In genomic region chr1:155909894-155910293, GRCh38 we compare ENCODE assay signal across 8 cellular contexts. TPM values are rescaled to one million over a fixed set of nuclear protein-coding genes. Genes with fewer than 3 reads are reported as not detected.
DNase-seq lines count a peak whose midpoint lies in the region; ATAC-seq lines count a peak whose summit lies in the region.

No MANE protein-coding gene starts in this region.

- peak overlapping the region; percentile 84 for H3K27ac ChIP-seq in subcutaneous abdominal adipose tissue (ENCODE audit: low read depth, low read length)

- H3K4me3 Mint-ChIP-seq in activated T-cell treated with anti-CD3 and anti-CD28 coated beads, Interleukin-2, amount 50 U/mL, for 24 hours: peak overlapping the region; percentile 94
- peak overlapping the region; percentile 86 to 99 (median 96) for H3K4me3 Mint-ChIP-seq in immature natural killer cell

- no peaks in the 10 kb centered on the region for H3K27me3 Mint-ChIP-seq in activated T-cell treated with anti-CD3 and anti-CD28 coated beads, Interleukin-2, amount 50 U/mL, for 24 hours
- peaks cover 2 to 6% (median 2%) of the 10 kb centered on the region in 3 donors for H3K27me3 Mint-ChIP-seq in immature natural killer cell (ENCODE audit: low read depth in 3 of 3)

- H3K9ac ChIP-seq in subcutaneous abdominal adipose tissue (ENCODE audit: low read length in 5 of 5): peak overlapping the region in 3 of 5 donors; percentile 62 to 79 (median 78)

- H3K27ac Mint-ChIP-seq in activated T-cell treated with anti-CD3 and anti-CD28 coated beads, Interleukin-2, amount 50 U/mL, for 24 hours: peak overlapping the region; percentile 98
- H3K27ac Mint-ChIP-seq in activated naive CD4-positive, alpha-beta T cell treated with anti-CD3 and anti-CD28 coated beads, Interleukin-2, amount 50 U/mL, for 72 hours: peak overlapping the region; percentile 17 to 94
- H3K27ac Mint-ChIP-seq in immature natural killer cell: peak overlapping the region; percentile 59 to 98 (median 92)

- H3K27me3 ChIP-seq in subcutaneous abdominal adipose tissue (ENCODE audit: control insufficient read depth in 5 of 5, insufficient read depth in 4 of 5, low read length in 5 of 5): no peaks in the 10 kb centered on the region

- H3K4me1 ChIP-seq in subcutaneous abdominal adipose tissue (ENCODE audit: control insufficient read depth in 5 of 5, insufficient read depth in 5 of 5, low read length in 5 of 5): peaks cover 0 to 23% (median 16%) of the 10 kb centered on the region in 5 donors

- peaks cover 24 to 51% (median 42%) of the 10 kb centered on the region in 5 donors for H3K36me3 ChIP-seq in subcutaneous abdominal adipose tissue (ENCODE audit: control insufficient read depth in 5 of 5, insufficient read depth in 5 of 5, low read length in 5 of 5)

- peak overlapping the region in 4 of 5 donors; percentile 9 to 90 (median 76) for H3K4me3 ChIP-seq in subcutaneous abdominal adipose tissue (ENCODE audit: low read depth in 1 of 5, low read length in 5 of 5)

- H3K4me1 Mint-ChIP-seq in activated T-cell treated with anti-CD3 and anti-CD28 coated beads, Interleukin-2, amount 50 U/mL, for 24 hours (ENCODE audit: low read depth): peaks cover 29% of the 10 kb centered on the region
- H3K4me1 Mint-ChIP-seq in immature natural killer cell: peaks cover 20 to 27% of the 10 kb centered on the region in 2 donors

- ATAC-seq in activated naive CD4-positive, alpha-beta T cell treated with anti-CD3 and anti-CD28 coated beads, Interleukin-2, amount 50 U/mL, for 72 hours: no peak
- ATAC-seq in GM18909 (IDR thresholded peaks at IDR 0.05; ENCODE audit: poor library complexity, unreplicated experiment): no peak

- no peaks in the 10 kb centered on the region for H3K9me3 ChIP-seq in subcutaneous abdominal adipose tissue (ENCODE audit: control insufficient read depth in 5 of 5, low read length in 5 of 5)

- DNase-seq in activated T-cell treated with anti-CD3 and anti-CD28 coated beads, Interleukin-2, amount 50 U/mL, for 24 hours: no peak
- no peak for DNase-seq in activated T-cell treated with anti-CD3 and anti-CD28 coated beads, Interleukin-2, amount 50 U/mL, for 1 hour
- DNase-seq in activated naive CD4-positive, alpha-beta T cell treated with anti-CD3 and anti-CD28 coated beads, Interleukin-2, amount 50 U/mL, for 72 hours (ENCODE audit: low spot score in 2 of 2): no peak
- DNase-seq in immature natural killer cell: no peak
- DNase-seq in stimulated activated CD8-positive, alpha-beta memory T cell treated with anti-CD3 and anti-CD28 coated beads, Interleukin-4, amount 100 ng/mL, for 48 hours: no peak
- DNase-seq in NCI-H2171 treated with DMSO at 0.1 percent for 48 hours (lab: John Stamatoyannopoulos, UW): no peak

- no peaks in the 10 kb centered on the region for H3K9me3 Mint-ChIP-seq in activated T-cell treated with anti-CD3 and anti-CD28 coated beads, Interleukin-2, amount 50 U/mL, for 24 hours
- no peaks in the 10 kb centered on the region for H3K9me3 Mint-ChIP-seq in activated naive CD4-positive, alpha-beta T cell treated with anti-CD3 and anti-CD28 coated beads, Interleukin-2, amount 50 U/mL, for 72 hours
- no peaks in the 10 kb centered on the region for H3K9me3 Mint-ChIP-seq in immature natural killer cell

- H3K36me3 Mint-ChIP-seq in activated T-cell treated with anti-CD3 and anti-CD28 coated beads, Interleukin-2, amount 50 U/mL, for 24 hours (ENCODE audit: low read depth): peaks cover 90% of the 10 kb centered on the region
- peaks cover 15 to 20% of the 10 kb centered on the region in 2 donors for H3K36me3 Mint-ChIP-seq in activated naive CD4-positive, alpha-beta T cell treated with anti-CD3 and anti-CD28 coated beads, Interleukin-2, amount 50 U/mL, for 72 hours
- peaks cover 7 to 25% (median 9%) of the 10 kb centered on the region in 3 donors for H3K36me3 Mint-ChIP-seq in immature natural killer cell

RNA-seq across cellular contexts. Expression of gene RIT1, which starts 1.3 kb away (rescaled TPM):
- 10 to 100 TPM; 33.1 to 49.2 TPM for total RNA-seq in activated naive CD4-positive, alpha-beta T cell treated with anti-CD3 and anti-CD28 coated beads, Interleukin-2, amount 50 U/mL, for 72 hours
- polyA plus RNA-seq in immature natural killer cell: 10 to 100 TPM; 27.1 to 33.5 (median 29.0) TPM

RNA-seq across cellular contexts. Expression of gene KHDC4, which starts 24.3 kb away (rescaled TPM):
- total RNA-seq in activated naive CD4-positive, alpha-beta T cell treated with anti-CD3 and anti-CD28 coated beads, Interleukin-2, amount 50 U/mL, for 72 hours: 100 to 1,000 TPM in 1 of 2 donors, 10 to 100 TPM in 1; 81.2 to 100 TPM
- 1 to 10 TPM; 1.0 to 7.0 (median 4.1) TPM for polyA plus RNA-seq in immature natural killer cell

RNA-seq across cellular contexts. Expression of gene RXFP4, which starts 31.5 kb away (rescaled TPM):
- total RNA-seq in activated naive CD4-positive, alpha-beta T cell treated with anti-CD3 and anti-CD28 coated beads, Interleukin-2, amount 50 U/mL, for 72 hours: not detected
- polyA plus RNA-seq in immature natural killer cell: under 1 TPM in 1 of 3 donors, not detected in 2; 0.78 TPM

RNA-seq across cellular contexts. Expression of gene SYT11, which starts 50.5 kb away (rescaled TPM):
- 10 to 100 TPM; 20.9 to 21.5 TPM for total RNA-seq in activated naive CD4-positive, alpha-beta T cell treated with anti-CD3 and anti-CD28 coated beads, Interleukin-2, amount 50 U/mL, for 72 hours
- polyA plus RNA-seq in immature natural killer cell: 10 to 100 TPM; 28.7 to 40.4 (median 29.8) TPM

RNA-seq across cellular contexts. Expression of gene GON4L, which starts 52.9 kb away (rescaled TPM):
- total RNA-seq in activated naive CD4-positive, alpha-beta T cell treated with anti-CD3 and anti-CD28 coated beads, Interleukin-2, amount 50 U/mL, for 72 hours: 10 to 100 TPM; 63.7 to 80.4 TPM
- polyA plus RNA-seq in immature natural killer cell: 10 to 100 TPM in 2 of 3 donors, 1 to 10 TPM in 1; 9.7 to 41.3 (median 18.6) TPM
